ENCODE assay signal across 10 cellular contexts in genomic region chr10:18400911-18401260, GRCh38.
DNase-seq lines count a peak whose midpoint lies in the region; TF ChIP-seq lines count a peak whose summit lies in the region.
"Had no signal": no experiment of that assay in that cellular context is flagged by ENCODE, and none has a peak within 500 bp of the region (broad histone marks: within the 10 kb centered on the region; RNA-seq: fewer than 3 reads in every experiment).

No MANE protein-coding gene starts in this region.

- DNase-seq in NCI-H1105 treated with DMSO at 0.1 percent for 48 hours (lab: John Stamatoyannopoulos, UW): peak; percentile 32
- no peak for DNase-seq in NCI-H1105 (lab: John Stamatoyannopoulos, UW)
- peak; percentile 48 to 64 for DNase-seq in NCI-H526 (lab: John Stamatoyannopoulos, UW)
- no peak for DNase-seq in esophagus muscularis mucosa (ENCODE audit: extremely low spot score)
- DNase-seq in T1000 (lab: John Stamatoyannopoulos, UW): no peak
- DNase-seq in CD1c-positive myeloid dendritic cell (ENCODE audit: extremely low spot score): no peak
- no peak for DNase-seq in NCI-H774 (lab: John Stamatoyannopoulos, UW)
- DNase-seq: KG1 had no signal

- H3K27ac ChIP-seq in esophagus muscularis mucosa (replicated peaks in 1 of 4) (peak overlapping the region in 2 of 4 donors; percentile 0 to 16), rectal smooth muscle tissue (ENCODE audit: low read depth, low read length) (no peak overlapping the region)

- H3K4me1 ChIP-seq in esophagus muscularis mucosa (peaks cover 12 to 46% (median 35%) of the 10 kb centered on the region in 4 donors), rectal smooth muscle tissue (ENCODE audit: control insufficient read depth, insufficient read depth, low read length) (no peaks in the 10 kb centered on the region)

- H3K4me3 ChIP-seq in esophagus muscularis mucosa (peak overlapping the region; percentile 21 to 31 (median 28)), rectal smooth muscle tissue (ENCODE audit: low read length) (peak overlapping the region; percentile 31)

- no peak for TF ChIP-seq EP300 in esophagus muscularis mucosa (IDR thresholded peaks at IDR 0.05)

- TF ChIP-seq POLR2A in esophagus muscularis mucosa (IDR thresholded peaks at IDR 0.05; ENCODE audit: low read depth): no peak

- intact Hi-C loops in esophagus muscularis mucosa (cut with DNase I): no loop called here

- 25% methylated on average over 10 of the region's 10 CpGs for WGBS in esophagus muscularis mucosa

- peak overlapping the region; percentile 17 for H3K9ac ChIP-seq in rectal smooth muscle tissue (ENCODE audit: low read length)

- H3K36me3 ChIP-seq in esophagus muscularis mucosa (no peaks in the 10 kb centered on the region), rectal smooth muscle tissue (ENCODE audit: control insufficient read depth, insufficient read depth, low read length) (no peaks in the 10 kb centered on the region)
- H3K36me3 ChIP-seq: gastroesophageal sphincter had no signal

- H3K27me3 ChIP-seq in esophagus muscularis mucosa: no peaks in the 10 kb centered on the region
- H3K27me3 ChIP-seq in rectal smooth muscle tissue (ENCODE audit: control insufficient read depth, insufficient read depth, low read length): no peaks in the 10 kb centered on the region
- H3K27me3 ChIP-seq: gastroesophageal sphincter had no signal

- no peak for TF ChIP-seq CTCF in esophagus muscularis mucosa (IDR thresholded peaks at IDR 0.05)

- H3K9me3 ChIP-seq in esophagus muscularis mucosa: no peaks in the 10 kb centered on the region
- H3K9me3 ChIP-seq: gastroesophageal sphincter had no signal

Comparison
In these comparisons a context has a peak if more than half of its experiments do, and no peak if none do; other contexts are left out.
1. DNase-seq: peak in NCI-H1105 treated with DMSO at 0.1 percent for 48 hours (single experiment) and NCI-H526 (2 of 2); none in NCI-H1105 (single experiment), esophagus muscularis mucosa (single experiment), T1000 (single experiment), CD1c-positive myeloid dendritic cell (single experiment) and NCI-H774 (single experiment).